9 cellular contexts compared by ENCODE assay signal in the genomic region with DNA sequence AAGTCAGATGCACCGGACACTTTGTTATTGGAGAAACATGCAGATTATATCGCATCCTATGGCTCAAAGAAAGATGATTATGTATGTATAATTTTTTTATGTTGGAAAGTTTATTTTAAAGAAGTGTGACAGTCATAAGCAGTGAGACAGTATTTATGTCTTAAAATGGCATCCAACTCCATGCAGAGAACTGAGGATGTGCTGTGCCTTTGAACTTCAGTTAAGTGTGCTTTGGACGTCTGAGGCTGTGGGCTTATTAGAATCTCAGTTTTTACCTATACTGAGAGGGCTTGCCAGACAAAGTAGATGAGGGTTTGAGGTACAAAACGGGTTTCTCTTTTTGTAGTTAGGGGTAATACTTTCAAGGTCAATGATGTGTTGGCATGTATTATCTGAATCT. TPM values are rescaled to one million over a fixed set of nuclear protein-coding genes. Genes with fewer than 3 reads are reported as not detected.
DNase-seq lines count a peak whose midpoint lies in the region; ATAC-seq and TF ChIP-seq lines count a peak whose summit lies in the region.
"Had no signal": no experiment of that assay in that cellular context is flagged by ENCODE, and none has a peak within 500 bp of the region (broad histone marks: within the 10 kb centered on the region; RNA-seq: fewer than 3 reads in every experiment).

No MANE protein-coding gene starts in this region.

- H3K27ac ChIP-seq in lower lobe of right lung (no peak overlapping the region), upper lobe of left lung (peak overlapping the region; percentile 78 to 96 (median 84))

- peaks cover 44% of the 10 kb centered on the region for H3K4me1 Mint-ChIP-seq in activated naive CD4-positive, alpha-beta T cell treated with anti-CD3 and anti-CD28 coated beads, Interleukin-2, amount 50 U/mL, for 24 hours

- H3K4me1 ChIP-seq in lower lobe of right lung (peaks cover 42% of the 10 kb centered on the region), upper lobe of left lung (peaks cover 34 to 62% (median 49%) of the 10 kb centered on the region in 4 donors)

- H3K36me3 ChIP-seq in lower lobe of right lung, result peaks cover 32% of the 10 kb centered on the region
- peaks cover 5 to 33% (median 20%) of the 10 kb centered on the region in 4 donors for H3K36me3 ChIP-seq in upper lobe of left lung

- H3K27me3 Mint-ChIP-seq in activated naive CD4-positive, alpha-beta T cell treated with anti-CD3 and anti-CD28 coated beads, Interleukin-2, amount 50 U/mL, for 24 hours, result no peaks in the 10 kb centered on the region

- no peaks in the 10 kb centered on the region for H3K9me3 Mint-ChIP-seq in activated naive CD4-positive, alpha-beta T cell treated with anti-CD3 and anti-CD28 coated beads, Interleukin-2, amount 50 U/mL, for 24 hours

- TF ChIP-seq POLR2A in upper lobe of left lung (IDR thresholded peaks at IDR 0.05), result no peak

- 10 to 18% methylated on average over 4 of the region's 4 CpGs for WGBS in upper lobe of left lung, 2 donors

- H3K36me3 Mint-ChIP-seq in activated naive CD4-positive, alpha-beta T cell treated with anti-CD3 and anti-CD28 coated beads, Interleukin-2, amount 50 U/mL, for 24 hours, result peaks cover 45% of the 10 kb centered on the region

- ATAC-seq in lower lobe of right lung, result no peak
- no peak for ATAC-seq in upper lobe of left lung (ENCODE audit: low FRiP score in 2 of 2)

- peak overlapping the region; percentile 94 for H3K27ac Mint-ChIP-seq in activated naive CD4-positive, alpha-beta T cell treated with anti-CD3 and anti-CD28 coated beads, Interleukin-2, amount 50 U/mL, for 24 hours

- DNase-seq in activated naive CD4-positive, alpha-beta T cell (lab: John Stamatoyannopoulos, UW), result no peak
- no peak for DNase-seq in astrocyte of the spinal cord (ENCODE audit: low read depth, low spot score)
- no peak for DNase-seq in lower lobe of right lung
- no peak for DNase-seq in upper lobe of left lung
- DNase-seq in AG20443 (ENCODE audit: low spot score), result no peak
- no peak for DNase-seq in hippocampal formation (lab: John Stamatoyannopoulos, UW)
- no peak for DNase-seq in GM19240 (ENCODE audit: insufficient read length, low spot score)
- DNase-seq: NCI-H1930 had no signal

- TF ChIP-seq CTCF in astrocyte of the spinal cord (IDR thresholded peaks at IDR 0.05; ENCODE audit: low read depth, low read length), result no peak
- no peak for TF ChIP-seq CTCF in lower lobe of right lung (IDR thresholded peaks at IDR 0.05)
- TF ChIP-seq CTCF in upper lobe of left lung (IDR thresholded peaks at IDR 0.05), result no peak

- in situ Hi-C loops in astrocyte of the spinal cord (cut with HindIII; ENCODE audit: low sequenced_read_pairs), result no loop called here

- intact Hi-C loops in lower lobe of right lung (cut with DNase I), result no loop called here

- TF ChIP-seq EP300 in upper lobe of left lung (IDR thresholded peaks at IDR 0.05), result no peak

- peak overlapping the region; percentile 89 for H3K4me3 ChIP-seq in astrocyte of the spinal cord (ENCODE audit: low read depth, low read length)
- peak overlapping the region; percentile 84 for H3K4me3 ChIP-seq in lower lobe of right lung
- H3K4me3 ChIP-seq in upper lobe of left lung, result peak overlapping the region; percentile 24 to 74 (median 65)

- H3K4me3 Mint-ChIP-seq in activated naive CD4-positive, alpha-beta T cell treated with anti-CD3 and anti-CD28 coated beads, Interleukin-2, amount 50 U/mL, for 24 hours, result peak overlapping the region; percentile 95

- no peaks in the 10 kb centered on the region for H3K9me3 ChIP-seq in lower lobe of right lung
- H3K9me3 ChIP-seq in upper lobe of left lung, result no peaks in the 10 kb centered on the region

- H3K27me3 ChIP-seq in lower lobe of right lung (ENCODE audit: low read depth) (no peaks in the 10 kb centered on the region), upper lobe of left lung (no peaks in the 10 kb centered on the region)

RNA-seq across cellular contexts. Expression of gene RABGGTB, which starts 1.5 kb away (rescaled TPM):
- total RNA-seq in lower lobe of right lung (82.5 TPM), upper lobe of left lung (10 to 100 TPM; 45.5 to 98.3 (median 60.6) TPM)

RNA-seq across cellular contexts. Expression of gene MSH4, which starts 9.2 kb away (rescaled TPM):
- 0.65 TPM for total RNA-seq in lower lobe of right lung
- total RNA-seq in upper lobe of left lung, result under 1 TPM in 3 of 6 donors, not detected in 3; 0.31 to 0.74 (median 0.46) TPM
